Comparison of ENCODE assay signal across 17 cellular contexts in genomic region chr6:165707067-165707853, GRCh38. TPM values are rescaled to one million over a fixed set of nuclear protein-coding genes. Genes with fewer than 3 reads are reported as not detected.
DNase-seq lines count a peak whose midpoint lies in the region; ATAC-seq, FAIRE-seq and TF ChIP-seq lines count a peak whose summit lies in the region.
"Had no signal": no experiment of that assay in that cellular context is flagged by ENCODE, and none has a peak within 500 bp of the region (broad histone marks: within the 10 kb centered on the region; RNA-seq: fewer than 3 reads in every experiment).

No MANE protein-coding gene starts in this region.

- CTCF ChIA-PET in HepG2 (lab: Yijun Ruan, JAX; ENCODE audit: low intra/inter-chr PET ratio, low total read pairs) = no interaction called here
- CTCF ChIA-PET in Panc1 (lab: Charles Lee) = no interaction called here
- CTCF ChIA-PET in H1 (lab: Charles Lee; ENCODE audit: partially characterized antibody) = interaction anchor here (0.7 to 1.4 kb wide), 4 partner anchors 12 to 143 kb away, joined by 3 to 4 read pairs (median 3); no protein-coding TSS in a partner anchor

- DNase-seq in HepG2 (ENCODE audit: low spot score) (no peak), right lobe of liver (no peak), Panc1 (ENCODE audit: low read depth, low spot score) (no peak), H1 (ENCODE audit: low read depth in 1 of 2, low spot score in 2 of 2) (no peak), trophoblast cell (no peak), H9 (no peak), foreskin melanocyte (no peak)
- DNase-seq: AML-193; CD8-positive, alpha-beta memory T cell; DMS53; GOT3 had no signal

- no peak overlapping the region for H3T11ph ChIP-seq in H9 (ENCODE audit: low read length)

- H3K56ac ChIP-seq in H1 (replicated peaks; ENCODE audit: insufficient read length, low read depth, low read length) = peak overlapping the region; percentile 19
- no peak overlapping the region for H3K56ac ChIP-seq in H9 (ENCODE audit: insufficient read length, low read depth, low read length)

- TF ChIP-seq POLR2A in HepG2 (IDR thresholded peaks at IDR 0.05; ENCODE audit: insufficient read depth in 1 of 2, low read depth in 2 of 2, low read length in 2 of 2) (no peak), right lobe of liver (IDR thresholded peaks at IDR 0.05) (no peak), H1 (IDR thresholded peaks at IDR 0.05; ENCODE audit: control extremely low read depth in 1 of 2, low read depth in 2 of 2, low read length in 2 of 2) (no peak)

- H4K20me1 ChIP-seq in HepG2 (ENCODE audit: insufficient read depth, low read length) (no peaks in the 10 kb centered on the region), H1 (replicated peaks in 1 of 2; ENCODE audit: control insufficient read depth in 1 of 2, insufficient read depth in 2 of 2, low read length in 2 of 2) (no peaks in the 10 kb centered on the region), H9 (ENCODE audit: control insufficient read depth, insufficient read depth, insufficient read length) (no peaks in the 10 kb centered on the region)
- H4K20me1 ChIP-seq: BLaER1 had no signal

- no peak overlapping the region for H3K27ac ChIP-seq in HepG2 (ENCODE audit: extremely low read length, insufficient read depth, low read length)
- H3K27ac ChIP-seq in right lobe of liver = no peak overlapping the region
- no peak overlapping the region for H3K27ac ChIP-seq in Panc1 (ENCODE audit: low read length)
- no peak overlapping the region for H3K27ac ChIP-seq in H1 (ENCODE audit: low read depth, low read length)
- H3K27ac ChIP-seq in trophoblast cell (ENCODE audit: low read depth, low read length) = no peak overlapping the region
- no peak overlapping the region for H3K27ac ChIP-seq in H9 (ENCODE audit: insufficient read length, low read depth, low read length)
- H3K27ac ChIP-seq: 22Rv1, BLaER1 had no signal

- H3K36me3 ChIP-seq in HepG2 (replicated peaks in 1 of 2; ENCODE audit: control insufficient read depth in 1 of 2, insufficient read depth in 2 of 2, low read length in 2 of 2) = no peaks in the 10 kb centered on the region
- H3K36me3 ChIP-seq in right lobe of liver = no peaks in the 10 kb centered on the region
- no peaks in the 10 kb centered on the region for H3K36me3 ChIP-seq in Panc1 (ENCODE audit: control insufficient read depth, insufficient read depth, low read length)
- H3K36me3 ChIP-seq in H1 (ENCODE audit: control insufficient read depth in 2 of 4, insufficient read depth in 4 of 4, low read length in 3 of 4) = no peaks in the 10 kb centered on the region
- H3K36me3 ChIP-seq in trophoblast cell (ENCODE audit: control insufficient read depth in 1 of 2, insufficient read depth in 2 of 2, low read length in 2 of 2) = no peaks in the 10 kb centered on the region
- H3K36me3 ChIP-seq: BLaER1 had no signal

- no peak overlapping the region for H4K5ac ChIP-seq in H1 (ENCODE audit: insufficient read length, low read depth, low read length)
- no peak overlapping the region for H4K5ac ChIP-seq in H9 (ENCODE audit: insufficient read length, low read depth, low read length)

- BruUV-seq in HepG2 (replicated peaks; lab: Mats Ljungman, UMichigan) (no TSS peak), Panc1 (replicated peaks; lab: Mats Ljungman, UMichigan) (no TSS peak)

- no peak overlapping the region for H2BK20ac ChIP-seq in H1 (ENCODE audit: low read length)
- H2BK20ac ChIP-seq in H9 (ENCODE audit: low read depth, low read length, poor library complexity, severe bottlenecking) = no peak overlapping the region

- in situ Hi-C loops in HepG2 (cut with HindIII; ENCODE audit: extremely low pct_ligation_motif_present, low pct_unique_long_range_greater_than_20kb) = no loop called here
- in situ Hi-C loops in Panc1 (cut with HindIII; ENCODE audit: low pct_unique_long_range_greater_than_20kb, low sequenced_read_pairs) = no loop called here

- no peak overlapping the region for H3K4me3 Mint-ChIP-seq in H9
- H3K4me3 Mint-ChIP-seq: CD8-positive, alpha-beta memory T cell; IgD-negative memory B cell had no signal

- TF ChIP-seq EP300 in HepG2 (IDR thresholded peaks at IDR 0.05; ENCODE audit: low read depth in 2 of 2, low read length in 2 of 2) (no peak), HepG2 (CRISPR knock-in tag; IDR thresholded peaks at IDR 0.05; ENCODE audit: borderline replicate concordance) (no peak), H1 (IDR thresholded peaks at IDR 0.05; ENCODE audit: borderline replicate concordance in 1 of 2, low read depth in 2 of 2, low read length in 2 of 2) (no peak)

- no peak overlapping the region for H2AFZ ChIP-seq in HepG2 (ENCODE audit: low read length)
- no peak overlapping the region for H2AFZ ChIP-seq in H1 (ENCODE audit: low read length)
- H2AFZ ChIP-seq in trophoblast cell (ENCODE audit: insufficient read depth, low read length, poor library complexity) = no peak overlapping the region
- H2AFZ ChIP-seq in H9 (ENCODE audit: low read length) = no peak overlapping the region

- H3K18ac ChIP-seq in H1 (ENCODE audit: extremely low read depth, low read length) (no peak overlapping the region), trophoblast cell (ENCODE audit: low read length) (no peak overlapping the region), H9 (ENCODE audit: insufficient read length, low read depth, low read length) (no peak overlapping the region)

- ATAC-seq in HepG2 (no peak; the same call in 2 of the 3 replicates), right lobe of liver (no peak), Panc1 (peak; percentile 46; the same call in 1 of the 2 replicates), GM21576 (IDR thresholded peaks at IDR 0.05; ENCODE audit: unreplicated experiment) (no peak)
- ATAC-seq: HCT116 had no signal

- H3K79me2 ChIP-seq in HepG2 (ENCODE audit: insufficient read depth, low read length) (no peaks in the 10 kb centered on the region), H1 (ENCODE audit: control insufficient read depth in 1 of 2, insufficient read depth in 2 of 2, low read length in 2 of 2) (no peaks in the 10 kb centered on the region), trophoblast cell (ENCODE audit: control insufficient read depth, insufficient read depth, low read length, poor library complexity) (no peaks in the 10 kb centered on the region), H9 (ENCODE audit: insufficient read depth, low read length) (no peaks in the 10 kb centered on the region)

- no peak overlapping the region for H4K12ac ChIP-seq in trophoblast cell (ENCODE audit: low read depth, low read length)

- H3K27ac Mint-ChIP-seq in H9 = no peak overlapping the region
- H3K27ac Mint-ChIP-seq: CD8-positive, alpha-beta memory T cell; IgD-negative memory B cell had no signal

- H3K4me3 ChIP-seq in HepG2 (replicated peaks in 1 of 3; ENCODE audit: insufficient read depth in 1 of 3, low read depth in 2 of 3, low read length in 3 of 3) (no peak overlapping the region), right lobe of liver (no peak overlapping the region), Panc1 (ENCODE audit: low read depth in 2 of 2, low read length in 2 of 2) (no peak overlapping the region), H1 (ENCODE audit: extremely low read depth in 1 of 4, insufficient read depth in 2 of 4, low read depth in 3 of 4, low read length in 4 of 4) (no peak overlapping the region), trophoblast cell (ENCODE audit: low read depth, low read length) (peak overlapping the region; percentile 60)
- H3K4me3 ChIP-seq: BLaER1 had no signal

- POLR2A ChIA-PET in HepG2 (lab: Yijun Ruan, JAX) (no interaction called here), Panc1 (lab: Charles Lee) (interaction anchor here (0.6 kb wide), 1 partner anchor 437 kb away, joined by 3 read pairs; no protein-coding TSS in a partner anchor), H1 (lab: Charles Lee; ENCODE audit: partially characterized antibody) (no interaction called here)

- H3K9ac ChIP-seq in HepG2 (ENCODE audit: insufficient read depth, low read depth, low read length) (no peak overlapping the region), H1 (replicated peaks in 1 of 4; ENCODE audit: extremely low read depth in 1 of 4, low read depth in 3 of 4, low read length in 3 of 4) (no peak overlapping the region; a peak in 1 of 7 replicates), trophoblast cell (ENCODE audit: low read length) (no peak overlapping the region), H9 (ENCODE audit: extremely low read depth, insufficient read length, low read length) (no peak overlapping the region)
- H3K9ac ChIP-seq: BLaER1 had no signal

- H4K8ac ChIP-seq in H1 (ENCODE audit: extremely low read depth, insufficient read depth, low read length) (peak overlapping the region; percentile 3; the same call in 1 of the 2 replicates), trophoblast cell (ENCODE audit: low read depth, low read length) (no peak overlapping the region), H9 (replicated peaks; ENCODE audit: insufficient read length, low read depth, low read length) (no peak overlapping the region)

- no peaks in the 10 kb centered on the region for H3K9me3 Mint-ChIP-seq in H9

- intact Hi-C loops in HepG2 (cut with micrococcal nuclease; ENCODE audit: unreplicated experiment) (no loop called here), right lobe of liver (cut with DNase I) (no loop called here), Panc1 (cut with micrococcal nuclease; ENCODE audit: unreplicated experiment) (no loop called here)

- H3K23ac ChIP-seq in H1 (ENCODE audit: insufficient read length) (no peak overlapping the region), trophoblast cell (ENCODE audit: low read length) (peak overlapping the region; percentile 23), H9 (ENCODE audit: insufficient read length, low read depth, low read length) (no peak overlapping the region)

- TF ChIP-seq RAD21 in HepG2 (CRISPR knock-in tag; IDR thresholded peaks at IDR 0.05) = no peak
- no peak for TF ChIP-seq RAD21 in H1 (IDR thresholded peaks at IDR 0.05 in 1 of 2, conservative IDR thresholded peaks at IDR 0.05 in 1 of 2; ENCODE audit: low read depth in 2 of 2, low read length in 2 of 2)

- H2BK5ac ChIP-seq in H1 (ENCODE audit: low read depth, low read length) (no peak overlapping the region), trophoblast cell (ENCODE audit: low read depth, low read length, poor library complexity) (no peak overlapping the region), H9 (ENCODE audit: insufficient read length, low read length) (no peak overlapping the region)

- no peak overlapping the region for H3K4ac ChIP-seq in H1 (replicated peaks; ENCODE audit: insufficient read length, low read depth, low read length)
- H3K4ac ChIP-seq in trophoblast cell (ENCODE audit: low read depth, low read length) = no peak overlapping the region
- no peak overlapping the region for H3K4ac ChIP-seq in H9 (ENCODE audit: low read depth, low read length)

- H3K27me3 ChIP-seq in HepG2 (ENCODE audit: control insufficient read depth in 1 of 2, insufficient read depth in 2 of 2, low read length in 2 of 2) = peaks cover 8 to 44% of the 10 kb centered on the region in 2 experiments; a peak in 4 of 5 replicates
- no peaks in the 10 kb centered on the region for H3K27me3 ChIP-seq in right lobe of liver
- H3K27me3 ChIP-seq in Panc1 (ENCODE audit: control insufficient read depth, insufficient read depth, low read length) = no peaks in the 10 kb centered on the region
- H3K27me3 ChIP-seq in H1 (replicated peaks in 1 of 4; ENCODE audit: control insufficient read depth in 3 of 4, extremely low read depth in 1 of 4, insufficient read depth in 3 of 4, low read length in 3 of 4) = no peaks in the 10 kb centered on the region
- H3K27me3 ChIP-seq in trophoblast cell (ENCODE audit: insufficient read depth, low read length) = no peaks in the 10 kb centered on the region
- H3K27me3 ChIP-seq in H9 (ENCODE audit: insufficient read depth, low read length) = no peaks in the 10 kb centered on the region
- H3K27me3 ChIP-seq: BLaER1 had no signal

- H2BK120ac ChIP-seq in H1 (replicated peaks; ENCODE audit: low read depth, low read length) = no peak overlapping the region
- no peak overlapping the region for H2BK120ac ChIP-seq in trophoblast cell (ENCODE audit: insufficient read depth, low read length, poor library complexity)
- H2BK120ac ChIP-seq in H9 (ENCODE audit: low read depth, low read length, poor library complexity, severe bottlenecking) = no peak overlapping the region

- WGBS in HepG2 (ENCODE audit: low lambda C conversion rate) = 39% methylated on average over 9 of the region's 14 CpGs
- 75% methylated on average over 10 of the region's 14 CpGs for WGBS in right lobe of liver (ENCODE audit: insufficient coverage, low coverage, low lambda C conversion rate, missing lambda C conversion rate)
- 82% methylated on average over 11 of the region's 14 CpGs; no CpG with 5 or more reads in 1 of the 2 experiments for WGBS in H1 (ENCODE audit: extremely low coverage in 1 of 2, insufficient coverage in 1 of 2, insufficient read length in 1 of 2, insufficient replicate concordance in 2 of 2, low coverage in 1 of 2, low lambda C conversion rate in 2 of 2, missing lambda C conversion rate in 1 of 2), 2 experiments
- 100% methylated on average over 4 of the region's 14 CpGs for WGBS in trophoblast cell (ENCODE audit: extremely low coverage, insufficient coverage, insufficient read length)
- WGBS in H9 (ENCODE audit: extremely low coverage, insufficient read length, low lambda C conversion rate) = 100% methylated on average over 1 of the region's 14 CpGs

- H3K9me3 ChIP-seq in HepG2 (ENCODE audit: low read length) (no peaks in the 10 kb centered on the region), right lobe of liver (no peaks in the 10 kb centered on the region), Panc1 (ENCODE audit: control insufficient read depth, insufficient read depth, low read depth, low read length) (no peaks in the 10 kb centered on the region), H1 (ENCODE audit: insufficient read depth in 2 of 2, low read depth in 1 of 2, low read length in 1 of 2) (no peaks in the 10 kb centered on the region; a peak in 1 of 4 replicates), trophoblast cell (ENCODE audit: insufficient read depth, low read depth, low read length) (peaks cover 2% of the 10 kb centered on the region), H9 (ENCODE audit: control insufficient read depth, low read depth, low read length) (no peaks in the 10 kb centered on the region)
- H3K9me3 ChIP-seq: BLaER1 had no signal

- H3K14ac ChIP-seq in H1 (ENCODE audit: insufficient read length) (no peak overlapping the region), trophoblast cell (ENCODE audit: low read length) (no peak overlapping the region), H9 (ENCODE audit: insufficient read depth, low read length) (no peak overlapping the region)

- peak; percentile 46 for FAIRE-seq in HepG2 (lab: Jason Lieb, UNC)
- no peak for FAIRE-seq in H1 (lab: Jason Lieb, UNC)
- FAIRE-seq: GM12892 had no signal

- H2AK5ac ChIP-seq in H1 (ENCODE audit: low read depth, low read length) (peak overlapping the region; percentile 44; the same call in 1 of the 2 replicates), trophoblast cell (ENCODE audit: low read length) (no peak overlapping the region), H9 (ENCODE audit: insufficient read length, low read length) (no peak overlapping the region)

- TF ChIP-seq CTCF in HepG2 (CRISPR knock-in tag; IDR thresholded peaks at IDR 0.05) (no peak), right lobe of liver (IDR thresholded peaks at IDR 0.05) (no peak), Panc1 (IDR thresholded peaks at IDR 0.05) (no peak), H1 (IDR thresholded peaks at IDR 0.05; ENCODE audit: control extremely low read depth in 1 of 3, insufficient read depth in 1 of 3, low read depth in 1 of 3, low read length in 3 of 3) (no peak), H9 (conservative IDR thresholded peaks at IDR 0.05) (no peak)

- H3K4me2 ChIP-seq in HepG2 (ENCODE audit: low read depth, low read length) = no peak overlapping the region
- no peak overlapping the region for H3K4me2 ChIP-seq in H1 (ENCODE audit: insufficient read depth in 1 of 2, low read depth in 2 of 2, low read length in 2 of 2)
- H3K4me2 ChIP-seq in trophoblast cell (ENCODE audit: low read length) = no peak overlapping the region
- no peak overlapping the region for H3K4me2 ChIP-seq in H9 (ENCODE audit: insufficient read depth, insufficient read length, low read length)
- H3K4me2 ChIP-seq: BLaER1 had no signal

- H3K79me1 ChIP-seq in H1 (ENCODE audit: low read depth, low read length) (no peaks in the 10 kb centered on the region), trophoblast cell (ENCODE audit: low read length) (peaks cover 7% of the 10 kb centered on the region), H9 (ENCODE audit: insufficient read depth, low read depth, low read length, poor library complexity, severe bottlenecking) (no peaks in the 10 kb centered on the region)

- H3K4me1 Mint-ChIP-seq in H9 = peaks cover 6 to 11% of the 10 kb centered on the region in 2 experiments; a peak in 2 of 4 replicates
- H3K4me1 Mint-ChIP-seq: CD8-positive, alpha-beta memory T cell; IgD-negative memory B cell had no signal

- 0 out of 2 replicates have a peak, but pooled peaks cover 2% of the 10 kb centered on the region for H3K23me2 ChIP-seq in H1 (ENCODE audit: low read depth, low read length)
- H3K23me2 ChIP-seq in H9 (ENCODE audit: insufficient read length, low read depth, low read length, poor library complexity, severe bottlenecking) = no peaks in the 10 kb centered on the region

- peaks cover 3% of the 10 kb centered on the region; the same call in 1 of the 2 replicates for H3K27me3 Mint-ChIP-seq in H9 (ENCODE audit: low read depth)
- H3K27me3 Mint-ChIP-seq: IgD-negative memory B cell had no signal

- no peaks in the 10 kb centered on the region; a peak in 2 of 7 replicates for H3K36me3 Mint-ChIP-seq in H9 (ENCODE audit: insufficient read depth in 1 of 3, low read depth in 3 of 3)
- H3K36me3 Mint-ChIP-seq: CD8-positive, alpha-beta memory T cell; IgD-negative memory B cell had no signal

- H2BK12ac ChIP-seq in H1 (ENCODE audit: low read depth, low read length) (peak overlapping the region; percentile 53; the same call in 1 of the 2 replicates), trophoblast cell (ENCODE audit: low read length) (no peak overlapping the region), H9 (ENCODE audit: insufficient read length, low read depth, low read length) (no peak overlapping the region)

- H4K91ac ChIP-seq in H1 (replicated peaks; ENCODE audit: insufficient read length, low read length) = no peak overlapping the region
- no peak overlapping the region for H4K91ac ChIP-seq in trophoblast cell (ENCODE audit: low read depth, low read length)
- H4K91ac ChIP-seq in H9 (ENCODE audit: insufficient read length, low read depth, low read length) = no peak overlapping the region

- H3K4me1 ChIP-seq in HepG2 (ENCODE audit: insufficient read depth, low read length) (no peaks in the 10 kb centered on the region), right lobe of liver (no peaks in the 10 kb centered on the region), Panc1 (ENCODE audit: control insufficient read depth, insufficient read depth, low read length) (no peaks in the 10 kb centered on the region), H1 (replicated peaks in 1 of 4; ENCODE audit: control insufficient read depth in 3 of 4, insufficient read depth in 4 of 4, low read length in 3 of 4) (no peaks in the 10 kb centered on the region; a peak in 1 of 7 replicates), trophoblast cell (ENCODE audit: control insufficient read depth in 1 of 2, insufficient read depth in 2 of 2, low read length in 2 of 2) (peaks cover under 1 to 4% of the 10 kb centered on the region in 2 experiments), H9 (ENCODE audit: insufficient read depth, low read length) (no peaks in the 10 kb centered on the region)
- H3K4me1 ChIP-seq: BLaER1 had no signal

- H2BK15ac ChIP-seq in H1 (ENCODE audit: low read length) = 0 out of 2 replicates have a peak overlapping the region, but pooled peaks have one; percentile 82
- no peak overlapping the region for H2BK15ac ChIP-seq in H9 (ENCODE audit: low read depth, low read length)

RNA-seq across cellular contexts. Expression of gene PDE10A, which starts 44.2 kb away (rescaled TPM):
- total RNA-seq in HepG2 (2016; rRNA removed; fragmentation: Illumina TruSeq; extraction: Trizol) (not detected in 2 replicates), right lobe of liver (1 to 10 TPM in 1 of 6 experiments, under 1 TPM in 5; 0.48 to 1.5 (median 0.65) TPM), Panc1 (2021; ENCODE audit: unreplicated experiment) (27.8 TPM), H9 (2021) (0.31 and 0.44 TPM in 2 replicates)
- not detected in 2 replicates for total RNA-seq in HepG2 (2016; cell fraction: cytosol; rRNA removed; fragmentation: Illumina TruSeq; extraction: Trizol; ENCODE audit: low read depth)
- not detected in 2 replicates for total RNA-seq in HepG2 (2016; cell fraction: insoluble cytoplasmic fraction; rRNA removed; fragmentation: Illumina TruSeq; extraction: Trizol)
- total RNA-seq in HepG2 (2016; cell fraction: membrane; rRNA removed; fragmentation: Illumina TruSeq; extraction: Trizol) = not detected in 2 replicates
- total RNA-seq in HepG2 (2016; cell fraction: nucleus; rRNA removed; fragmentation: Illumina TruSeq; extraction: Trizol) = not detected in 2 replicates
- polyA plus RNA-seq in HepG2 (2011; rRNA removed) (0.07 TPM in 1 of 2 replicates, not detected in the other), H1 (2011; rRNA removed) (1.1 TPM in 2 replicates)
- not detected in 2 replicates for polyA plus RNA-seq in HepG2 (2011; cell fraction: cytosol; rRNA removed)
- polyA plus RNA-seq in HepG2 (2011; cell fraction: nucleus; rRNA removed) = not detected in 2 replicates
- polyA plus RNA-seq in HepG2 (2012) = not detected in 2 replicates
- not detected in 2 replicates for polyA plus RNA-seq in HepG2 (2016; cell fraction: cytosol; fragmentation: Illumina TruSeq; extraction: Trizol; ENCODE audit: low read depth)
- not detected in 2 replicates for polyA plus RNA-seq in HepG2 (2016; cell fraction: insoluble cytoplasmic fraction; fragmentation: Illumina TruSeq; extraction: Trizol; ENCODE audit: low read depth)
- polyA plus RNA-seq in HepG2 (2016; cell fraction: membrane; fragmentation: Illumina TruSeq; extraction: Trizol; ENCODE audit: low read depth) = not detected in 2 replicates
- not detected in 2 replicates for polyA plus RNA-seq in HepG2 (2016; cell fraction: nucleus; fragmentation: Illumina TruSeq; extraction: Trizol; ENCODE audit: insufficient read depth, low read depth)
- 533 TPM in 1 of 2 replicates, not detected in the other for polyA minus RNA-seq in HepG2 (2011; rRNA and poly(A)+ RNA removed; ENCODE audit: low replicate concordance)
- 1.3 and 1.9 TPM in 2 replicates for polyA minus RNA-seq in HepG2 (2011; cell fraction: cytosol; rRNA and poly(A)+ RNA removed)
- polyA minus RNA-seq in HepG2 (2011; cell fraction: nucleus; rRNA and poly(A)+ RNA removed) = 0.37 and 1.8 TPM in 2 replicates
- 10.5 TPM for polyA plus RNA-seq in Panc1 (2012; ENCODE audit: insufficient read length)
- total RNA-seq in H1 (2021; fragmentation: NEBNext Ultra II Directional; extraction: Animal tissue kit (Norgen Biotek cat#: 25700)) = 2.4 and 2.6 TPM in 2 replicates
- polyA plus RNA-seq in H1 (2011; cell fraction: cytosol; rRNA removed) = 0.97 TPM
- 1.9 TPM for polyA plus RNA-seq in H1 (2011; cell fraction: nucleus; rRNA removed)
- polyA plus RNA-seq in H1 (2012, experiment 1 of 2) = 0.92 to 1.5 TPM (median 1.2 TPM) in 4 replicates
- 0.05 TPM for polyA plus RNA-seq in H1 (2012, experiment 2 of 2)
- 0.57 TPM for polyA plus RNA-seq in H1 (2013, experiment 1 of 2)
- polyA plus RNA-seq in H1 (2013, experiment 2 of 2) = 0.46 TPM
- 8.3 and 8.9 TPM in 2 replicates for polyA minus RNA-seq in H1 (2011; rRNA and poly(A)+ RNA removed)
- polyA minus RNA-seq in H1 (2011; cell fraction: cytosol; rRNA and poly(A)+ RNA removed) = 4.6 TPM
- 13.7 TPM for polyA minus RNA-seq in H1 (2011; cell fraction: nucleus; rRNA and poly(A)+ RNA removed)
- polyA plus RNA-seq in trophoblast cell (2013) = 4.5 and 4.9 TPM in 2 replicates
- total RNA-seq: CD8-positive, alpha-beta memory T cell had no signal
- polyA plus RNA-seq: CD8-positive, alpha-beta memory T cell; IgD-negative memory B cell had no signal
